ENCODE assay signal across 29 cellular contexts in genomic region chr2:210337159-210337558, GRCh38. TPM values are rescaled to one million over a fixed set of nuclear protein-coding genes. Genes with fewer than 3 reads are reported as not detected.
A peak's percentile ranks its signal among the peaks of the same experiment; 100 is the strongest.
DNase-seq lines count a peak whose midpoint lies in the region; ATAC-seq and TF ChIP-seq lines count a peak whose summit lies in the region.
"Had no signal": no experiment of that assay in that cellular context is flagged by ENCODE, and none has a peak within 500 bp of the region (broad histone marks: within the 10 kb centered on the region; RNA-seq: fewer than 3 reads in every experiment).

No MANE protein-coding gene starts in this region.

- H3K27me3 Mint-ChIP-seq in WTC11 (ENCODE audit: low read depth) (peaks cover 3% of the 10 kb centered on the region; the same call in 1 of the 2 replicates), progenitor cell of endocrine pancreas (no peaks in the 10 kb centered on the region)
- H3K27me3 Mint-ChIP-seq: activated CD4-positive, alpha-beta T cell treated with anti-CD3 and anti-CD28 coated beads, Interleukin-2, amount 10 ng/mL, durations not matched to agents 7 days and 5 days; activated CD8-positive, alpha-beta memory T cell treated with anti-CD3 and anti-CD28 coated beads, Interleukin-2, amount 10 ng/mL, durations not matched to agents 7 days and 5 days had no signal

- H4K20me1 ChIP-seq in Karpas-422 (ENCODE audit: insufficient read depth, low read depth, low read length): no peaks in the 10 kb centered on the region

- CTCF ChIA-PET in WTC11 (lab: Charles Lee): interaction anchor here (1.0 kb wide), 1 partner anchor 166 kb away, joined by 3 read pairs; no protein-coding TSS in a partner anchor

- no peaks in the 10 kb centered on the region for H3K9me3 ChIP-seq in Karpas-422 (ENCODE audit: low read length)
- H3K9me3 ChIP-seq: thyroid gland had no signal

- no peaks in the 10 kb centered on the region for H3K9me2 ChIP-seq in Karpas-422 (replicated peaks; ENCODE audit: insufficient read depth, low read length)

- no peaks in the 10 kb centered on the region for H3K36me3 ChIP-seq in Karpas-422 (ENCODE audit: insufficient read depth, low read length)
- H3K36me3 ChIP-seq: stomach, thyroid gland, WERI-Rb-1 had no signal

- no peak overlapping the region for H3K9ac ChIP-seq in Karpas-422 (ENCODE audit: low read length)

- peaks cover 31% of the 10 kb centered on the region for H3K9me3 Mint-ChIP-seq in WTC11
- H3K9me3 Mint-ChIP-seq in progenitor cell of endocrine pancreas (ENCODE audit: low read depth): peaks cover 3% of the 10 kb centered on the region
- H3K9me3 Mint-ChIP-seq: activated CD4-positive, alpha-beta T cell treated with anti-CD3 and anti-CD28 coated beads, Interleukin-2, amount 10 ng/mL, durations not matched to agents 7 days and 5 days had no signal

- H3K27me3 ChIP-seq in Karpas-422 (ENCODE audit: low read length): no peaks in the 10 kb centered on the region
- H3K27me3 ChIP-seq: stomach, thyroid gland had no signal

- H3K79me2 ChIP-seq in Karpas-422 (ENCODE audit: low read length): no peaks in the 10 kb centered on the region

- H2AFZ ChIP-seq in Karpas-422 (ENCODE audit: low read length): no peak overlapping the region

- H3K4me1 Mint-ChIP-seq in WTC11 (no peaks in the 10 kb centered on the region), progenitor cell of endocrine pancreas (ENCODE audit: low read depth) (no peaks in the 10 kb centered on the region)
- H3K4me1 Mint-ChIP-seq: activated CD4-positive, alpha-beta T cell treated with anti-CD3 and anti-CD28 coated beads, Interleukin-2, amount 10 ng/mL, durations not matched to agents 7 days and 5 days; activated CD8-positive, alpha-beta memory T cell treated with anti-CD3 and anti-CD28 coated beads, Interleukin-2, amount 10 ng/mL, durations not matched to agents 7 days and 5 days; mesothelial cell of epicardium had no signal

- H3K36me3 Mint-ChIP-seq in WTC11 (no peaks in the 10 kb centered on the region), progenitor cell of endocrine pancreas (ENCODE audit: insufficient read depth) (no peaks in the 10 kb centered on the region)
- H3K36me3 Mint-ChIP-seq: activated CD8-positive, alpha-beta memory T cell treated with anti-CD3 and anti-CD28 coated beads, Interleukin-2, amount 10 ng/mL, durations not matched to agents 7 days and 5 days; mesothelial cell of epicardium had no signal

- TF ChIP-seq CTCF in WTC11 (IDR thresholded peaks at IDR 0.05) (no peak), progenitor cell of endocrine pancreas (IDR thresholded peaks at IDR 0.05; ENCODE audit: unreplicated experiment) (no peak)

- H3K27ac Mint-ChIP-seq in WTC11 (no peak overlapping the region), progenitor cell of endocrine pancreas (no peak overlapping the region)
- H3K27ac Mint-ChIP-seq: activated CD4-positive, alpha-beta T cell treated with anti-CD3 and anti-CD28 coated beads, Interleukin-2, amount 10 ng/mL, durations not matched to agents 7 days and 5 days; activated CD8-positive, alpha-beta memory T cell treated with anti-CD3 and anti-CD28 coated beads, Interleukin-2, amount 10 ng/mL, durations not matched to agents 7 days and 5 days; HFFc6; mesothelial cell of epicardium; naive thymus-derived CD4-positive, alpha-beta T cell had no signal

- peak; percentile 15 for DNase-seq in SIG-M5 treated with dmso at 0.1 percent for 504 hours (lab: John Stamatoyannopoulos, UW; ENCODE audit: unreplicated experiment)
- no peak for DNase-seq in SIG-M5 (lab: John Stamatoyannopoulos, UW)
- peak; percentile 51 for DNase-seq in Karpas-422
- no peak for DNase-seq in WTC11 (ENCODE audit: low spot score)
- DNase-seq in T-helper 1 cell: no peak
- no peak for DNase-seq in occipital lobe (lab: John Stamatoyannopoulos, UW)
- no peak for DNase-seq in progenitor cell of endocrine pancreas (ENCODE audit: low spot score, unreplicated experiment)
- DNase-seq: activated CD4-positive, alpha-beta T cell treated with anti-CD3 and anti-CD28 coated beads, Interleukin-2, amount 10 ng/mL, durations not matched to agents 7 days and 5 days; activated CD8-positive, alpha-beta memory T cell treated with anti-CD3 and anti-CD28 coated beads, Interleukin-2, amount 10 ng/mL, durations not matched to agents 7 days and 5 days; activated T-cell treated with anti-CD3 and anti-CD28 coated beads, Interleukin-2, amount 50 U/mL, for 48 hours; AML-193; HFFc6; islet precursor cell; left ventricle myocardium superior; MM.1S; naive thymus-derived CD4-positive, alpha-beta T cell; NCI-H1436 treated with DMSO at 0.1 percent for 48 hours; NCI-H446 treated with DMSO at 0.1 percent for 48 hours; NCI-H82; stimulated activated CD8-positive, alpha-beta memory T cell treated with anti-CD3 and anti-CD28 coated beads, Interleukin-4, amount 100 ng/mL, for 48 hours; stomach; T1000; thyroid gland; WERI-Rb-1 had no signal

- H3K27ac ChIP-seq in Karpas-422 (ENCODE audit: low read length): no peak overlapping the region
- H3K27ac ChIP-seq: stomach, thyroid gland, WERI-Rb-1 had no signal

- no peak overlapping the region for H3K4me3 ChIP-seq in Karpas-422 (ENCODE audit: low read length)
- H3K4me3 ChIP-seq: stomach, thyroid gland had no signal

- no peaks in the 10 kb centered on the region for H3K4me1 ChIP-seq in Karpas-422 (ENCODE audit: low read length)
- H3K4me1 ChIP-seq: stomach, thyroid gland had no signal

- POLR2A ChIA-PET in WTC11 (lab: Charles Lee): no interaction called here

- H3K4me3 Mint-ChIP-seq in WTC11: no peak overlapping the region
- no peak overlapping the region for H3K4me3 Mint-ChIP-seq in progenitor cell of endocrine pancreas (ENCODE audit: low read depth)
- H3K4me3 Mint-ChIP-seq: activated CD4-positive, alpha-beta T cell treated with anti-CD3 and anti-CD28 coated beads, Interleukin-2, amount 10 ng/mL, durations not matched to agents 7 days and 5 days; activated CD8-positive, alpha-beta memory T cell treated with anti-CD3 and anti-CD28 coated beads, Interleukin-2, amount 10 ng/mL, durations not matched to agents 7 days and 5 days; HFFc6; mesothelial cell of epicardium; naive thymus-derived CD4-positive, alpha-beta T cell had no signal

- ATAC-seq in WTC11: peak; percentile 93
- ATAC-seq in GM21619 (IDR thresholded peaks at IDR 0.05; ENCODE audit: unreplicated experiment): no peak
- ATAC-seq: activated CD8-positive, alpha-beta memory T cell treated with anti-CD3 and anti-CD28 coated beads, Interleukin-2, amount 10 ng/mL, durations not matched to agents 7 days and 5 days; left ventricle myocardium superior; naive thymus-derived CD4-positive, alpha-beta T cell had no signal

- H3K4me2 ChIP-seq in Karpas-422 (ENCODE audit: low read depth, low read length, poor library complexity, severe bottlenecking): no peak overlapping the region

TF ChIP-seq in WTC11, 78 proteins besides CTCF, POLR2A, EP300 and RAD21:
- TF ChIP-seq PRRX2 (CRISPR knock-in tag; IDR thresholded peaks at IDR 0.05) (no peak), CBFB (CRISPR knock-in tag; IDR thresholded peaks at IDR 0.05; ENCODE audit: low read depth) (no peak)

RNA-seq across cellular contexts. Expression of gene MYL1, which starts 22.2 kb away (rescaled TPM):
- total RNA-seq in Karpas-422 (2014; rRNA removed; shearing (Covaris generic); ENCODE audit: low replicate concordance): not detected in 2 replicates
- not detected in 3 replicates for total RNA-seq in WTC11 (2021)
- total RNA-seq in occipital lobe: 3.3 TPM
- total RNA-seq in progenitor cell of endocrine pancreas: not detected in 2 replicates
- total RNA-seq: activated CD4-positive, alpha-beta T cell treated with anti-CD3 and anti-CD28 coated beads, Interleukin-2, amount 10 ng/mL, durations not matched to agents 7 days and 5 days; activated CD8-positive, alpha-beta memory T cell treated with anti-CD3 and anti-CD28 coated beads, Interleukin-2, amount 10 ng/mL, durations not matched to agents 7 days and 5 days; endothelial cell of umbilical vein; G401; glomerular endothelial cell; HFFc6; left ventricle myocardium superior; naive thymus-derived CD4-positive, alpha-beta T cell; stomach; thyroid gland had no signal

Comparison
In these comparisons a context has a peak if more than half of its experiments do, and no peak if none do; other contexts are left out.
1. DNase-seq: peak in SIG-M5 treated with dmso at 0.1 percent for 504 hours (single experiment) and Karpas-422 (single experiment); none in SIG-M5 (single experiment), WTC11 (single experiment), T-helper 1 cell (0 of 5), occipital lobe (single experiment) and progenitor cell of endocrine pancreas (single experiment).